ENCODE assay signal across 11 cellular contexts in genomic region chr6:33415831-33416230, GRCh38. TPM values are rescaled to one million over a fixed set of nuclear protein-coding genes. Genes with fewer than 3 reads are reported as not detected.
DNase-seq lines count a peak whose midpoint lies in the region; ATAC-seq, FAIRE-seq and TF ChIP-seq lines count a peak whose summit lies in the region.
"Had no signal": no experiment of that assay in that cellular context is flagged by ENCODE, and none has a peak within 500 bp of the region (broad histone marks: within the 10 kb centered on the region; RNA-seq: fewer than 3 reads in every experiment).

No MANE protein-coding gene starts in this region.

- H3K9me3 ChIP-seq in AG04450 (ENCODE audit: control insufficient read depth, insufficient read depth, low read length): no peaks in the 10 kb centered on the region
- H3K9me3 ChIP-seq in HUES6 (ENCODE audit: control insufficient read depth, insufficient read depth, low read depth, low read length): no peaks in the 10 kb centered on the region
- no peaks in the 10 kb centered on the region for H3K9me3 ChIP-seq in GM12878 (replicated peaks; ENCODE audit: control insufficient read depth, insufficient read depth, low read length)
- no peaks in the 10 kb centered on the region for H3K9me3 ChIP-seq in HAP-1
- H3K9me3 ChIP-seq in colonic mucosa: no peaks in the 10 kb centered on the region
- H3K9me3 ChIP-seq: gastrocnemius medialis, SJSA1 had no signal

- ATAC-seq in GM12878 (no peak), GM19023 (IDR thresholded peaks at IDR 0.05; ENCODE audit: unreplicated experiment) (no peak)
- ATAC-seq: gastrocnemius medialis had no signal

- H3K4me1 ChIP-seq in HUES6 (ENCODE audit: control insufficient read depth, insufficient read depth, low read length) (peaks cover 24% of the 10 kb centered on the region), GM12878 (ENCODE audit: control insufficient read depth, insufficient read depth, low read length) (peaks cover 30% of the 10 kb centered on the region), HAP-1 (peaks cover 21% of the 10 kb centered on the region), colonic mucosa (peaks cover 7% of the 10 kb centered on the region)

- no TSS peak for BruUV-seq in GM12878 (replicated peaks; lab: Mats Ljungman, UMichigan)

- peaks cover 32% of the 10 kb centered on the region for H3K79me2 ChIP-seq in GM12878 (ENCODE audit: control insufficient read depth, insufficient read depth, low read length)

- CTCF ChIA-PET in AG04450 (lab: Charles Lee) (interaction anchor here (1.1 kb wide), 1 partner anchor 11 kb away, joined by 3 read pairs; no protein-coding TSS in a partner anchor), GM12878 (lab: Yijun Ruan, JAX) (interaction anchor here (1.3 to 5.3 kb wide), 4 partner anchors 10 to 25 kb away, joined by 3 to 25 read pairs (median 6); no protein-coding TSS in a partner anchor)

- peak overlapping the region; percentile 7 for H3K4me3 Mint-ChIP-seq in mesothelial cell of epicardium

- SMC1A ChIA-PET in GM12878 (lab: Charles Lee; ENCODE audit: uncharacterized antibody, unreplicated experiment): interaction anchor here (0.7 to 2.2 kb wide), 2 partner anchors 15 to 98 kb away, joined by 3 to 6 read pairs; no protein-coding TSS in a partner anchor

- H3K36me3 Mint-ChIP-seq in mesothelial cell of epicardium: peaks cover 7% of the 10 kb centered on the region

- H3K36me3 ChIP-seq in HUES6 (ENCODE audit: control insufficient read depth, insufficient read depth, low read length) (peaks cover 46% of the 10 kb centered on the region), GM12878 (ENCODE audit: control insufficient read depth in 2 of 2, insufficient read depth in 2 of 2, low read length in 1 of 2) (peaks cover 0 to 4% of the 10 kb centered on the region in 2 experiments; a peak in 2 of 4 replicates), HAP-1 (replicated peaks) (peaks cover 26% of the 10 kb centered on the region), colonic mucosa (peaks cover 4% of the 10 kb centered on the region)

- H3K27me3 ChIP-seq in AG04450 (ENCODE audit: control insufficient read depth, insufficient read depth, low read length): no peaks in the 10 kb centered on the region
- H3K27me3 ChIP-seq in HUES6 (ENCODE audit: control insufficient read depth, insufficient read depth, low read length): no peaks in the 10 kb centered on the region
- H3K27me3 ChIP-seq in GM12878 (replicated peaks in 1 of 2; ENCODE audit: control insufficient read depth in 2 of 2, insufficient read depth in 2 of 2, low read length in 1 of 2): no peaks in the 10 kb centered on the region
- H3K27me3 ChIP-seq in HAP-1 (ENCODE audit: low read depth): no peaks in the 10 kb centered on the region
- H3K27me3 ChIP-seq in colonic mucosa: no peaks in the 10 kb centered on the region
- H3K27me3 ChIP-seq: gastrocnemius medialis, SJSA1 had no signal

- TF ChIP-seq POLR2A in GM12878 (IDR thresholded peaks at IDR 0.05; ENCODE audit: low read depth, low read length): no peak; the same call in 1 of the 2 replicates

- H2AFZ ChIP-seq in GM12878 (ENCODE audit: control insufficient read depth, low read depth, low read length): no peak overlapping the region

- DNase-seq in AG04450 (ENCODE audit: low read depth, low spot score): no peak
- DNase-seq in GM12878 (ENCODE audit: low read depth, low spot score): no peak
- no peak for DNase-seq in mesothelial cell of epicardium (ENCODE audit: low spot score in 2 of 2, unreplicated experiment in 2 of 2)
- no peak for DNase-seq in HAP-1 (ENCODE audit: low spot score in 2 of 2)
- DNase-seq in colonic mucosa: no peak
- DNase-seq in SHP77 (lab: John Stamatoyannopoulos, UW): no peak
- DNase-seq: gastrocnemius medialis, NCI-H1417 had no signal

- peaks cover 49% of the 10 kb centered on the region for H3K4me1 Mint-ChIP-seq in mesothelial cell of epicardium

- WGBS in GM12878 (ENCODE audit: insufficient coverage, insufficient replicate concordance, low lambda C conversion rate, missing lambda C conversion rate): 5% methylated on average over 9 of the region's 9 CpGs

- POLR2A ChIA-PET in AG04450 (lab: Yijun Ruan, JAX) (interaction anchor here (1.7 kb wide), 1 partner anchor 38 kb away, joined by 5 read pairs; the partner anchor contains the start of gene ZBTB9), GM12878 (lab: Charles Lee) (interaction anchor here (0.5 to 2.7 kb wide), 5 partner anchors 10 to 152 kb away, joined by 3 to 14 read pairs (median 3); no protein-coding TSS in a partner anchor)

- no peak for TF ChIP-seq EP300 in GM12878 (IDR thresholded peaks at IDR 0.05; ENCODE audit: borderline replicate concordance in 1 of 2, control insufficient read depth in 1 of 2, low read depth in 2 of 2, low read length in 2 of 2)

- FAIRE-seq in GM12878 (lab: Jason Lieb, UNC): no peak

- peak overlapping the region; percentile 83 for H3K4me2 ChIP-seq in GM12878 (ENCODE audit: control insufficient read depth, insufficient read depth)

- TF ChIP-seq RAD21 in GM12878 (IDR thresholded peaks at IDR 0.05; ENCODE audit: insufficient read depth, low read depth, low read length): no peak

- intact Hi-C loops in GM12878 (cut with micrococcal nuclease; ENCODE audit: unreplicated experiment): loop anchor here (5.0 kb wide), 1 partner anchor 99 kb away; the partner anchor contains the start of gene ZBTB22
- intact Hi-C loops in colonic mucosa (cut with DNase I): loop anchor here (10.0 kb wide), 1 partner anchor 101 kb away; the partner anchor contains the start of genes TAPBP and ZBTB22

- no peak overlapping the region for H3K27ac Mint-ChIP-seq in mesothelial cell of epicardium

- no peaks in the 10 kb centered on the region for H3K27me3 Mint-ChIP-seq in mesothelial cell of epicardium (ENCODE audit: low read depth)

- H3K9me3 Mint-ChIP-seq in mesothelial cell of epicardium: no peaks in the 10 kb centered on the region

- TF ChIP-seq CTCF in AG04450 (IDR thresholded peaks at IDR 0.05; ENCODE audit: low read depth, low read length) (no peak), GM12878 (IDR thresholded peaks at IDR 0.05 in 2 of 3, conservative IDR thresholded peaks at IDR 0.05 in 1 of 3; ENCODE audit: control insufficient read depth in 2 of 3, extremely low read depth in 1 of 3, insufficient read depth in 1 of 3, low read depth in 3 of 3, low read length in 3 of 3) (no peak), mesothelial cell of epicardium (IDR thresholded peaks at IDR 0.05; ENCODE audit: unreplicated experiment) (no peak), colonic mucosa (IDR thresholded peaks at IDR 0.05) (no peak)

- H3K9ac ChIP-seq in HUES6 (ENCODE audit: low read length) (no peak overlapping the region), GM12878 (ENCODE audit: control insufficient read depth, insufficient read depth, low read length) (peak overlapping the region; percentile 91), colonic mucosa (ENCODE audit: low read depth in 2 of 2, low read length in 2 of 2) (no peak overlapping the region)

- in situ Hi-C loops in GM12878 (cut with MboI) (no loop called here), HAP-1 (cut with MboI; ENCODE audit: low sequenced_read_pairs) (no loop called here)

- peak overlapping the region; percentile 93 for H3K4me3 ChIP-seq in AG04450 (ENCODE audit: low read depth, low read length)
- peak overlapping the region; percentile 90; the same call in 1 of the 2 replicates for H3K4me3 ChIP-seq in HUES6 (ENCODE audit: low read depth, low read length)
- peak overlapping the region; percentile 98 for H3K4me3 ChIP-seq in GM12878
- no peak overlapping the region for H3K4me3 ChIP-seq in HAP-1
- H3K4me3 ChIP-seq in colonic mucosa: no peak overlapping the region
- H3K4me3 ChIP-seq: gastrocnemius medialis had no signal

- RAD21 ChIA-PET in GM12878 (lab: Charles Lee; ENCODE audit: unreplicated experiment): interaction anchor here (1.7 to 1.8 kb wide), 2 partner anchors 10 to 164 kb away, joined by 6 to 11 read pairs; partner anchors contain the start of gene BAK1

- no peaks in the 10 kb centered on the region; the same call in 1 of the 2 replicates for H4K20me1 ChIP-seq in GM12878 (ENCODE audit: control insufficient read depth, insufficient read depth)

- peak overlapping the region; percentile 52 for H3K27ac ChIP-seq in AG04450 (ENCODE audit: low read depth, low read length)
- no peak overlapping the region for H3K27ac ChIP-seq in HUES6 (ENCODE audit: low read depth, low read length)
- peak overlapping the region; percentile 91 for H3K27ac ChIP-seq in GM12878 (ENCODE audit: control insufficient read depth, insufficient read depth)
- no peak overlapping the region for H3K27ac ChIP-seq in colonic mucosa

RNA-seq across cellular contexts. Expression of gene CUTA, which starts 2.1 kb away (rescaled TPM):
- 298 and 340 TPM in 2 replicates for polyA plus RNA-seq in AG04450 (2011; rRNA removed)
- polyA minus RNA-seq in AG04450 (2011; rRNA and poly(A)+ RNA removed): 153 and 179 TPM in 2 replicates
- 31.1 and 35.5 TPM in 2 replicates for total RNA-seq in GM12878 (2013; cell fraction: nucleolus; rRNA removed)
- total RNA-seq in GM12878 (2014; rRNA removed): 201 and 217 TPM in 2 replicates
- 107 and 118 TPM in 2 replicates for total RNA-seq in GM12878 (2014; rRNA removed; fragmentation: Illumina TruSeq; extraction: Trizol)
- 165 and 173 TPM in 2 replicates for total RNA-seq in GM12878 (2021)
- polyA plus RNA-seq in GM12878 (2011; ENCODE audit: low read depth): 161 TPM
- 95.6 and 137 TPM in 2 replicates for polyA plus RNA-seq in GM12878 (2011; rRNA removed)
- polyA plus RNA-seq in GM12878 (2011; cell fraction: cytosol; rRNA removed): 225 and 263 TPM in 2 replicates
- 202 and 257 TPM in 2 replicates for polyA plus RNA-seq in GM12878 (2011; cell fraction: nucleus; rRNA removed)
- 320 and 324 TPM in 2 replicates for polyA plus RNA-seq in GM12878 (2012)
- 62.2 and 102 TPM in 2 replicates for polyA plus RNA-seq in GM12878 (2014; fragmentation: Illumina TruSeq; extraction: Trizol)
- polyA plus RNA-seq in GM12878 (2014; fragmentation: Nextera tagmentation; extraction: Ambion mirVana): 100 to 1,000 TPM; 268 to 293 TPM
- 178 and 203 TPM in 2 replicates for polyA plus RNA-seq in GM12878 (2014; rRNA removed)
- polyA plus RNA-seq in GM12878 (2016; fragmentation: Nextera tagmentation; extraction: Ambion mirVana): 100 to 1,000 TPM; 220 to 226 TPM
- 110 and 116 TPM in 2 replicates for polyA minus RNA-seq in GM12878 (2011; rRNA and poly(A)+ RNA removed)
- 47.1 and 60.9 TPM in 2 replicates for polyA minus RNA-seq in GM12878 (2011; cell fraction: cytosol; rRNA and poly(A)+ RNA removed)
- 50.9 and 62.4 TPM in 2 replicates for polyA minus RNA-seq in GM12878 (2011; cell fraction: nucleus; rRNA and poly(A)+ RNA removed)
- total RNA-seq in mesothelial cell of epicardium: 238 to 239 TPM (median 239 TPM) in 3 replicates
- total RNA-seq in colonic mucosa: 100 to 1,000 TPM; 145 to 172 TPM

RNA-seq across cellular contexts. Expression of gene SYNGAP1, which starts 4.0 kb away (rescaled TPM):
- polyA plus RNA-seq in AG04450 (2011; rRNA removed) (5.3 and 6.5 TPM in 2 replicates), GM12878 (2011; rRNA removed) (2.2 and 3.9 TPM in 2 replicates), GM12878 (2014; fragmentation: Illumina TruSeq; extraction: Trizol) (3.1 and 5.7 TPM in 2 replicates), GM12878 (2014; fragmentation: Nextera tagmentation; extraction: Ambion mirVana) (under 1 TPM; 0.05 to 0.14 TPM), GM12878 (2014; rRNA removed) (6.4 and 9.0 TPM in 2 replicates), GM12878 (2016; fragmentation: Nextera tagmentation; extraction: Ambion mirVana) (under 1 TPM; 0.62 to 0.73 TPM)
- 7.9 and 9.1 TPM in 2 replicates for polyA minus RNA-seq in AG04450 (2011; rRNA and poly(A)+ RNA removed)
- total RNA-seq in GM12878 (2013; cell fraction: nucleolus; rRNA removed): 14.4 and 18.4 TPM in 2 replicates
- total RNA-seq in GM12878 (2014; rRNA removed) (1.2 and 1.5 TPM in 2 replicates), GM12878 (2014; rRNA removed; fragmentation: Illumina TruSeq; extraction: Trizol) (0.85 and 0.88 TPM in 2 replicates), GM12878 (2021) (5.7 and 9.2 TPM in 2 replicates), mesothelial cell of epicardium (57.7 to 66.1 TPM (median 65.1 TPM) in 3 replicates), colonic mucosa (10 to 100 TPM in 1 of 2 donors, 1 to 10 TPM in 1; 5.3 to 10.4 TPM)
- polyA plus RNA-seq in GM12878 (2011; ENCODE audit: low read depth): 3.3 TPM
- polyA plus RNA-seq in GM12878 (2011; cell fraction: cytosol; rRNA removed): 2.7 and 3.4 TPM in 2 replicates
- polyA plus RNA-seq in GM12878 (2011; cell fraction: nucleus; rRNA removed): 60.1 and 82.9 TPM in 2 replicates
- polyA plus RNA-seq in GM12878 (2012): 8.3 and 9.0 TPM in 2 replicates
- polyA minus RNA-seq in GM12878 (2011; rRNA and poly(A)+ RNA removed): 2.5 and 3.1 TPM in 2 replicates
- 1.1 and 2.8 TPM in 2 replicates for polyA minus RNA-seq in GM12878 (2011; cell fraction: cytosol; rRNA and poly(A)+ RNA removed)
- 8.1 and 12.2 TPM in 2 replicates for polyA minus RNA-seq in GM12878 (2011; cell fraction: nucleus; rRNA and poly(A)+ RNA removed)

RNA-seq across cellular contexts. Expression of gene PHF1, which starts 5.0 kb away (rescaled TPM):
- polyA plus RNA-seq in AG04450 (2011; rRNA removed) (26.6 and 29.7 TPM in 2 replicates), GM12878 (2011; rRNA removed) (11.8 and 17.8 TPM in 2 replicates), GM12878 (2014; fragmentation: Illumina TruSeq; extraction: Trizol) (5.9 and 10.3 TPM in 2 replicates), GM12878 (2014; fragmentation: Nextera tagmentation; extraction: Ambion mirVana) (1 to 10 TPM; 1.3 to 2.2 TPM), GM12878 (2014; rRNA removed) (17.3 and 21.4 TPM in 2 replicates), GM12878 (2016; fragmentation: Nextera tagmentation; extraction: Ambion mirVana) (1 to 10 TPM; 3.1 to 3.5 TPM)
- polyA minus RNA-seq in AG04450 (2011; rRNA and poly(A)+ RNA removed): 23.6 and 32.0 TPM in 2 replicates
- 22.1 and 23.7 TPM in 2 replicates for total RNA-seq in GM12878 (2013; cell fraction: nucleolus; rRNA removed)
- total RNA-seq in GM12878 (2014; rRNA removed) (6.5 and 6.8 TPM in 2 replicates), GM12878 (2014; rRNA removed; fragmentation: Illumina TruSeq; extraction: Trizol) (5.5 and 6.5 TPM in 2 replicates), GM12878 (2021) (13.5 and 14.5 TPM in 2 replicates), mesothelial cell of epicardium (61.0 to 63.6 TPM (median 63.0 TPM) in 3 replicates), colonic mucosa (10 to 100 TPM; 21.9 to 39.5 TPM)
- polyA plus RNA-seq in GM12878 (2011; ENCODE audit: low read depth): 17.4 TPM
- 20.1 and 23.2 TPM in 2 replicates for polyA plus RNA-seq in GM12878 (2011; cell fraction: cytosol; rRNA removed)
- 143 and 159 TPM in 2 replicates for polyA plus RNA-seq in GM12878 (2011; cell fraction: nucleus; rRNA removed)
- 32.7 and 39.8 TPM in 2 replicates for polyA plus RNA-seq in GM12878 (2012)
- 16.9 and 18.6 TPM in 2 replicates for polyA minus RNA-seq in GM12878 (2011; rRNA and poly(A)+ RNA removed)
- polyA minus RNA-seq in GM12878 (2011; cell fraction: cytosol; rRNA and poly(A)+ RNA removed): 5.0 and 6.8 TPM in 2 replicates
- 15.6 and 16.6 TPM in 2 replicates for polyA minus RNA-seq in GM12878 (2011; cell fraction: nucleus; rRNA and poly(A)+ RNA removed)

RNA-seq across cellular contexts. Expression of gene KIFC1, which starts 24.2 kb away (rescaled TPM):
- 10.2 TPM in 2 replicates for polyA plus RNA-seq in AG04450 (2011; rRNA removed)
- polyA minus RNA-seq in AG04450 (2011; rRNA and poly(A)+ RNA removed): 13.0 and 14.6 TPM in 2 replicates
- 45.8 and 51.5 TPM in 2 replicates for total RNA-seq in GM12878 (2013; cell fraction: nucleolus; rRNA removed)
- total RNA-seq in GM12878 (2014; rRNA removed): 44.5 and 50.3 TPM in 2 replicates
- 52.9 and 58.5 TPM in 2 replicates for total RNA-seq in GM12878 (2014; rRNA removed; fragmentation: Illumina TruSeq; extraction: Trizol)
- total RNA-seq in GM12878 (2021): 69.2 and 80.8 TPM in 2 replicates
- 16.6 TPM for polyA plus RNA-seq in GM12878 (2011; ENCODE audit: low read depth)
- 60.6 and 69.3 TPM in 2 replicates for polyA plus RNA-seq in GM12878 (2011; rRNA removed)
- polyA plus RNA-seq in GM12878 (2011; cell fraction: cytosol; rRNA removed): 92.5 and 114 TPM in 2 replicates
- polyA plus RNA-seq in GM12878 (2011; cell fraction: nucleus; rRNA removed): 120 and 185 TPM in 2 replicates
- polyA plus RNA-seq in GM12878 (2012): 33.1 and 39.8 TPM in 2 replicates
- 53.9 and 63.1 TPM in 2 replicates for polyA plus RNA-seq in GM12878 (2014; fragmentation: Illumina TruSeq; extraction: Trizol)
- 1 to 10 TPM; 1.8 to 2.9 TPM for polyA plus RNA-seq in GM12878 (2014; fragmentation: Nextera tagmentation; extraction: Ambion mirVana)
- 82.6 and 87.4 TPM in 2 replicates for polyA plus RNA-seq in GM12878 (2014; rRNA removed)
- 10 to 100 TPM; 22.6 to 31.0 TPM for polyA plus RNA-seq in GM12878 (2016; fragmentation: Nextera tagmentation; extraction: Ambion mirVana)
- polyA minus RNA-seq in GM12878 (2011; rRNA and poly(A)+ RNA removed): 75.6 and 95.8 TPM in 2 replicates
- 37.8 and 41.3 TPM in 2 replicates for polyA minus RNA-seq in GM12878 (2011; cell fraction: cytosol; rRNA and poly(A)+ RNA removed)
- 49.3 and 88.3 TPM in 2 replicates for polyA minus RNA-seq in GM12878 (2011; cell fraction: nucleus; rRNA and poly(A)+ RNA removed)
- total RNA-seq in mesothelial cell of epicardium: 30.1 to 31.3 TPM (median 30.3 TPM) in 3 replicates
- total RNA-seq in colonic mucosa: 10 to 100 TPM; 15.8 to 74.6 TPM

RNA-seq across cellular contexts. Expression of gene ZBTB9, which starts 38.5 kb away (rescaled TPM):
- polyA plus RNA-seq in AG04450 (2011; rRNA removed) (5.8 and 6.0 TPM in 2 replicates), GM12878 (2011; rRNA removed) (5.3 and 7.2 TPM in 2 replicates), GM12878 (2014; fragmentation: Illumina TruSeq; extraction: Trizol) (9.8 and 10.3 TPM in 2 replicates), GM12878 (2014; fragmentation: Nextera tagmentation; extraction: Ambion mirVana) (1 to 10 TPM; 1.5 to 2.6 TPM), GM12878 (2014; rRNA removed) (6.7 and 7.3 TPM in 2 replicates), GM12878 (2016; fragmentation: Nextera tagmentation; extraction: Ambion mirVana) (10 to 100 TPM; 12.1 to 12.7 TPM)
- polyA minus RNA-seq in AG04450 (2011; rRNA and poly(A)+ RNA removed): 7.7 and 8.0 TPM in 2 replicates
- 5.1 and 5.5 TPM in 2 replicates for total RNA-seq in GM12878 (2013; cell fraction: nucleolus; rRNA removed)
- total RNA-seq in GM12878 (2014; rRNA removed) (5.2 and 6.6 TPM in 2 replicates), GM12878 (2014; rRNA removed; fragmentation: Illumina TruSeq; extraction: Trizol) (6.0 and 6.7 TPM in 2 replicates), GM12878 (2021) (9.2 and 10.4 TPM in 2 replicates), mesothelial cell of epicardium (9.6 to 10.2 TPM (median 10.0 TPM) in 3 replicates), colonic mucosa (1 to 10 TPM; 4.8 to 8.1 TPM)
- 4.1 TPM for polyA plus RNA-seq in GM12878 (2011; ENCODE audit: low read depth)
- polyA plus RNA-seq in GM12878 (2011; cell fraction: cytosol; rRNA removed): 6.0 and 6.9 TPM in 2 replicates
- 13.4 and 16.9 TPM in 2 replicates for polyA plus RNA-seq in GM12878 (2011; cell fraction: nucleus; rRNA removed)
- polyA plus RNA-seq in GM12878 (2012): 5.6 and 6.3 TPM in 2 replicates
- 9.1 and 9.2 TPM in 2 replicates for polyA minus RNA-seq in GM12878 (2011; rRNA and poly(A)+ RNA removed)
- 3.6 and 4.2 TPM in 2 replicates for polyA minus RNA-seq in GM12878 (2011; cell fraction: cytosol; rRNA and poly(A)+ RNA removed)
- 4.5 and 6.2 TPM in 2 replicates for polyA minus RNA-seq in GM12878 (2011; cell fraction: nucleus; rRNA and poly(A)+ RNA removed)

Comparison
In these comparisons a context has a peak if more than half of its experiments do, and no peak if none do; other contexts are left out.
1. H3K27ac ChIP-seq: peak in AG04450 (single experiment) and GM12878 (single experiment); none in HUES6 (single experiment) and colonic mucosa (single experiment).
2. H3K4me3 ChIP-seq: peak in AG04450 (single experiment), HUES6 (single experiment) and GM12878 (single experiment); none in HAP-1 (single experiment) and colonic mucosa (single experiment).